Comparison of ENCODE assay signal across 32 cellular contexts in the genomic region with DNA sequence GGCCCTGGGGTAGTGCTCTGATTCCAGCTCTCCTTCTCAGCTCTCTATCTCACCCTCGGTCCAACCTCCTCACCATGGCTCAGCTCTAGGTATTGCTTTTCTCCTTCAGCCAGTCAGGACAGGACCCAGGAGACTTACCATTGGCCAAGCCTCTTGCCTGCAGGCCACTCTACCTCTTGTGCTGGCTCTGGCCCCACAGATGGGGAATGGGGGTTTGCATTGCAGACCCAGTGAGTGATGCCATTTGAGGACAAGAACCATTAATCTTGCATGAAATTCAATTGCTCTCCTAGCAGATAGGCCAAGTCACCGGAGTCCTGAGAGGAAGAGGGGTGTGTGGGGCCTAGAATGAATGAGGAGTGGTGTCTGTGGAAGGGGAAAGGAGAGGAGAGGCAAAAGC.
"Had no signal": no experiment of that assay in that cellular context is flagged by ENCODE, and none has a peak within 500 bp of the region (broad histone marks: within the 10 kb centered on the region; RNA-seq: fewer than 3 reads in every experiment).

No MANE protein-coding gene starts in this region.

- H3K36me3 ChIP-seq: adrenal gland, esophagus squamous epithelium, gastroesophageal sphincter had no signal

- H3K27ac ChIP-seq: adrenal gland, body of pancreas, epithelial cell of prostate, esophagus squamous epithelium, gastroesophageal sphincter had no signal

- H3K9me3 Mint-ChIP-seq: activated CD4-positive, alpha-beta memory T cell treated with anti-CD3 and anti-CD28 coated beads for 36 hours; activated CD4-positive, alpha-beta T cell treated with anti-CD3 and anti-CD28 coated beads, Interleukin-2, amount 10 ng/mL, durations not matched to agents 24 days and 14 days; activated naive CD4-positive, alpha-beta T cell treated with anti-CD3 and anti-CD28 coated beads, Interleukin-2, amount 10 ng/mL, durations not matched to agents 7 days and 5 days; activated naive CD4-positive, alpha-beta T cell treated with anti-CD3 and anti-CD28 coated beads, Interleukin-2, amount 50 U/mL, for 72 hours; activated T-helper 1 cell treated with anti-CD3 and anti-CD28 coated beads, Interleukin-12 subunit alpha, Interleukin-12 subunit beta, Interleukin-2, Interleukin-4 antibody, amounts not matched to agents 30 ng/mL and 10 ng/mL and 1 ng/mL, durations not matched to agents 14 hours and 24 hours and 36 hours; effector memory CD8-positive, alpha-beta T cell had no signal

- H3K27ac Mint-ChIP-seq: activated CD4-positive, alpha-beta memory T cell treated with anti-CD3 and anti-CD28 coated beads for 36 hours; activated CD4-positive, alpha-beta T cell treated with anti-CD3 and anti-CD28 coated beads for 36 hours; activated CD4-positive, alpha-beta T cell treated with anti-CD3 and anti-CD28 coated beads, Interleukin-2, amount 10 ng/mL, durations not matched to agents 24 days and 14 days; activated CD8-positive, alpha-beta memory T cell treated with anti-CD3 and anti-CD28 coated beads, Interleukin-2, amount 10 ng/mL, durations not matched to agents 7 days and 5 days; activated CD8-positive, alpha-beta T cell treated with anti-CD3 and anti-CD28 coated beads, Interleukin-2, amount 10 ng/mL, durations not matched to agents 7 days and 5 days; activated naive CD4-positive, alpha-beta T cell treated with anti-CD3 and anti-CD28 coated beads, Interleukin-2, amount 10 ng/mL, durations not matched to agents 7 days and 5 days; activated naive CD4-positive, alpha-beta T cell treated with anti-CD3 and anti-CD28 coated beads, Interleukin-2, amount 50 U/mL, for 72 hours; activated T-helper 1 cell treated with anti-CD3 and anti-CD28 coated beads, Interleukin-12 subunit alpha, Interleukin-12 subunit beta, Interleukin-2, Interleukin-4 antibody, amounts not matched to agents 30 ng/mL and 10 ng/mL and 1 ng/mL, durations not matched to agents 14 hours and 24 hours and 36 hours; effector memory CD8-positive, alpha-beta T cell had no signal

- H3K27me3 ChIP-seq: adrenal gland, body of pancreas had no signal

- H3K36me3 Mint-ChIP-seq: activated CD4-positive, alpha-beta memory T cell treated with anti-CD3 and anti-CD28 coated beads for 36 hours; activated CD8-positive, alpha-beta memory T cell treated with anti-CD3 and anti-CD28 coated beads, Interleukin-2, amount 10 ng/mL, durations not matched to agents 7 days and 5 days; activated naive CD4-positive, alpha-beta T cell treated with anti-CD3 and anti-CD28 coated beads, Interleukin-2, amount 10 ng/mL, durations not matched to agents 7 days and 5 days; activated naive CD4-positive, alpha-beta T cell treated with anti-CD3 and anti-CD28 coated beads, Interleukin-2, amount 50 U/mL, for 72 hours had no signal

- FAIRE-seq: colon, endothelial cell of umbilical vein had no signal

- H3K4me3 ChIP-seq: adrenal gland, body of pancreas, esophagus squamous epithelium, gastroesophageal sphincter had no signal

- DNase-seq: activated CD4-positive, alpha-beta memory T cell treated with anti-CD3 and anti-CD28 coated beads for 36 hours; activated CD4-positive, alpha-beta T cell treated with anti-CD3 and anti-CD28 coated beads for 36 hours; activated CD4-positive, alpha-beta T cell treated with anti-CD3 and anti-CD28 coated beads, Interleukin-2, amount 10 ng/mL, durations not matched to agents 24 days and 14 days; activated CD4-positive, CD25-positive, alpha-beta regulatory T cell; activated CD4-positive, CD25-positive, alpha-beta regulatory T cell treated with anti-CD3 and anti-CD28 coated beads, Interleukin-2, amount 50 U/mL, for 72 hours; activated CD8-positive, alpha-beta memory T cell treated with anti-CD3 and anti-CD28 coated beads, Interleukin-2, amount 10 ng/mL, durations not matched to agents 7 days and 5 days; activated CD8-positive, alpha-beta memory T cell treated with anti-CD3 and anti-CD28 coated beads, Interleukin-2, amount 50 U/mL, for 4 hours; activated CD8-positive, alpha-beta T cell treated with anti-CD3 and anti-CD28 coated beads, Interleukin-2, amount 10 ng/mL, durations not matched to agents 7 days and 5 days; activated gamma-delta T cell; activated naive CD4-positive, alpha-beta T cell; activated naive CD4-positive, alpha-beta T cell treated with anti-CD3 and anti-CD28 coated beads, Interleukin-2, amount 10 ng/mL, durations not matched to agents 7 days and 5 days; activated T-cell treated with anti-CD3 and anti-CD28 coated beads, Interleukin-2, amount 50 U/mL, for 1 hour; activated T-cell treated with anti-CD3 and anti-CD28 coated beads, Interleukin-2, amount 50 U/mL, for 48 hours; adrenal gland; amygdala; aorta; body of pancreas; caudate nucleus; cortex of kidney; dermis blood vessel endothelial cell; effector CD4-positive, alpha-beta T cell; effector memory CD8-positive, alpha-beta T cell; esophagus squamous epithelium; foreskin melanocyte; head of caudate nucleus; T-helper 2 cell had no signal

- H3K4me3 Mint-ChIP-seq: activated CD4-positive, alpha-beta memory T cell treated with anti-CD3 and anti-CD28 coated beads for 36 hours; activated CD4-positive, alpha-beta T cell treated with anti-CD3 and anti-CD28 coated beads for 36 hours; activated CD4-positive, alpha-beta T cell treated with anti-CD3 and anti-CD28 coated beads, Interleukin-2, amount 10 ng/mL, durations not matched to agents 24 days and 14 days; activated CD8-positive, alpha-beta memory T cell treated with anti-CD3 and anti-CD28 coated beads, Interleukin-2, amount 10 ng/mL, durations not matched to agents 7 days and 5 days; activated CD8-positive, alpha-beta T cell treated with anti-CD3 and anti-CD28 coated beads, Interleukin-2, amount 10 ng/mL, durations not matched to agents 7 days and 5 days; activated naive CD4-positive, alpha-beta T cell treated with anti-CD3 and anti-CD28 coated beads, Interleukin-2, amount 10 ng/mL, durations not matched to agents 7 days and 5 days; activated T-helper 1 cell treated with anti-CD3 and anti-CD28 coated beads, Interleukin-12 subunit alpha, Interleukin-12 subunit beta, Interleukin-2, Interleukin-4 antibody, amounts not matched to agents 30 ng/mL and 10 ng/mL and 1 ng/mL, durations not matched to agents 14 hours and 24 hours and 36 hours; effector memory CD8-positive, alpha-beta T cell had no signal

- H3K9me3 ChIP-seq: adrenal gland, body of pancreas, esophagus squamous epithelium, gastroesophageal sphincter had no signal
